ENCODE assay signal across 11 cellular contexts in the genomic region with DNA sequence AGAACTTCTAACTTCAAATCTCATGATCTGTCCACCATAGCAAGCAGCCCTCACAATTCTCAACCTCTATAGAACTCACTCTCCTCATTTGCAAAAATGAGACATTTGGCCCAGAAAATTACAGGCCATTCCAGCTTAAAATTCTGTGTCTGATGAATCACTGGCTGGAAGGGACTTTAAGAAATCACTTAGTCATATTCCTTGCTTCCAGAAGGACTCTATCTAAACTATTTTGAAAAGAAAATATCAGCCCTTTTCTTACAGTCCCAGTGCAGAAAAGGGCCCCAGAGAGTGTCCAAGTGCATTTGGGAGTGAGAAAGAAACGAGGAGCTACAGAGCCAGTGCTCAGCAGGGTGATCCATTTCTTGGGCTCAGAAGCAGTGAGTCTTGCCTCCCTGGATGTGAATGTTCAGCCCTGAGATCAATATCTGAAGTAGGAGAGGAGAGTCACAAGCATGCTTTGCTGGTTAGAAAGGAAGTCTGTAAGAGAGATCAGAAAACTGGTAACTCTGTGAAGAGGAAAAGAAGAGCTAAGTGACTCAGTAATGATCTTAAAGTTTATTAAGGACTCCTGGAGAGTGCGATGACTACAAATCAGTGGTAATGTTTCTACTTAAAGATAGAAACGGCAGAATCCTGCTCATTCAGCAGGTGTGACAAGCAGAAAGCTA.
DNase-seq lines count a peak whose midpoint lies in the region; ATAC-seq, FAIRE-seq and TF ChIP-seq lines count a peak whose summit lies in the region.
"Had no signal": no experiment of that assay in that cellular context is flagged by ENCODE, and none has a peak within 500 bp of the region (broad histone marks: within the 10 kb centered on the region; RNA-seq: fewer than 3 reads in every experiment).

No MANE protein-coding gene starts in this region.

- no peak overlapping the region for H3K4me3 ChIP-seq in A549
- no peak overlapping the region for H3K4me3 ChIP-seq in SJSA1
- H3K4me3 ChIP-seq in fibroblast of villous mesenchyme (ENCODE audit: low read depth, low read length), result no peak overlapping the region
- peak overlapping the region; percentile 46 for H3K4me3 ChIP-seq in osteoblast (ENCODE audit: insufficient read depth, low read length)

- H3K4me1 Mint-ChIP-seq in activated naive CD4-positive, alpha-beta T cell treated with anti-CD3 and anti-CD28 coated beads for 36 hours (ENCODE audit: low read depth), result peaks cover 5% of the 10 kb centered on the region

- H3K9me3 Mint-ChIP-seq in activated naive CD4-positive, alpha-beta T cell treated with anti-CD3 and anti-CD28 coated beads for 36 hours, result peaks cover 2% of the 10 kb centered on the region
- H3K9me3 Mint-ChIP-seq: stimulated activated naive CD8-positive, alpha-beta T cell treated with anti-CD3 and anti-CD28 coated beads, Interleukin-15, amount 100 ng/mL, for 72 hours had no signal

- intact Hi-C loops in activated naive CD4-positive, alpha-beta T cell treated with anti-CD3 and anti-CD28 coated beads for 36 hours (cut with micrococcal nuclease), result no loop called here

- POLR2A ChIA-PET in A549 (lab: Yijun Ruan, JAX), result interaction anchor here (0.7 to 1.2 kb wide), 5 partner anchors 18 to 195 kb away, joined by 3 to 4 read pairs (median 3); no protein-coding TSS in a partner anchor

- H2AFZ ChIP-seq in osteoblast (ENCODE audit: low read length), result no peak overlapping the region

- H3K36me3 ChIP-seq in SJSA1 (peaks cover 3% of the 10 kb centered on the region; the same call in 1 of the 2 replicates), osteoblast (ENCODE audit: insufficient read depth, low read length) (no peaks in the 10 kb centered on the region)

- no peak for TF ChIP-seq POLR2A in A549 (IDR thresholded peaks at IDR 0.05; ENCODE audit: low read length)

- CTCF ChIA-PET in A549 (lab: Yijun Ruan, JAX), result interaction anchor here (1.3 to 9.8 kb wide), 2 partner anchors 38 to 49 kb away, joined by 3 to 88 read pairs; no protein-coding TSS in a partner anchor
- CTCF ChIA-PET in activated naive CD4-positive, alpha-beta T cell treated with anti-CD3 and anti-CD28 coated beads for 36 hours (lab: Charles Lee), result no interaction called here

- DNase-seq in A549 (ENCODE audit: low read depth in 1 of 2, low spot score in 1 of 2) (no peak), SJSA1 (ENCODE audit: low read depth in 1 of 2, low spot score in 2 of 2) (peak in 1 of 2 experiments; percentile 68), fibroblast of villous mesenchyme (ENCODE audit: low read depth) (peak; percentile 79), osteoblast (ENCODE audit: insufficient read length, low spot score, missing footprints) (peak; percentile 35), NCI-H1048 (lab: John Stamatoyannopoulos, UW) (no peak)
- no peak for DNase-seq in activated CD4-positive, CD25-positive, alpha-beta regulatory T cell (lab: John Stamatoyannopoulos, UW)
- DNase-seq in activated naive CD4-positive, alpha-beta T cell treated with anti-CD3 and anti-CD28 coated beads for 36 hours, result no peak
- DNase-seq: stimulated activated CD4-positive, alpha-beta T cell treated with anti-CD3 and anti-CD28 coated beads, Interleukin-12 subunit alpha, Interleukin-12 subunit beta, amount 100 ng/mL, for 4 hours; stimulated activated naive CD8-positive, alpha-beta T cell treated with anti-CD3 and anti-CD28 coated beads, Interleukin-15, amount 100 ng/mL, for 72 hours had no signal

- H3K27me3 Mint-ChIP-seq in activated naive CD4-positive, alpha-beta T cell treated with anti-CD3 and anti-CD28 coated beads for 36 hours (ENCODE audit: low read depth), result peaks cover 31% of the 10 kb centered on the region

- H3K79me2 ChIP-seq in osteoblast (ENCODE audit: insufficient read depth, low read length), result peaks cover 65% of the 10 kb centered on the region

- no peak for TF ChIP-seq EP300 in A549 (IDR thresholded peaks at IDR 0.05)

- no peaks in the 10 kb centered on the region for H3K9me3 ChIP-seq in A549
- no peaks in the 10 kb centered on the region for H3K9me3 ChIP-seq in SJSA1 (replicated peaks)
- no peaks in the 10 kb centered on the region for H3K9me3 ChIP-seq in osteoblast (ENCODE audit: low read depth, low read length)

- WGBS in A549 (ENCODE audit: missing lambda C conversion rate), result 10% methylated on average over 3 of the region's 3 CpGs

- no peak for TF ChIP-seq CTCF in A549 (IDR thresholded peaks at IDR 0.05)
- no peak for TF ChIP-seq CTCF in fibroblast of villous mesenchyme (IDR thresholded peaks at IDR 0.05; ENCODE audit: insufficient read depth, low read depth, low read length)
- no peak for TF ChIP-seq CTCF in osteoblast (IDR thresholded peaks at IDR 0.05; ENCODE audit: extremely low read depth, low read depth, low read length)

- no peak for TF ChIP-seq RAD21 in A549 (conservative IDR thresholded peaks at IDR 0.05 in 1 of 2, IDR thresholded peaks at IDR 0.05 in 1 of 2)

- no peaks in the 10 kb centered on the region for H4K20me1 ChIP-seq in osteoblast (ENCODE audit: insufficient read depth, low read length)

- H3K4me1 ChIP-seq in A549 (peaks cover 46% of the 10 kb centered on the region), SJSA1 (replicated peaks) (peaks cover 40% of the 10 kb centered on the region), osteoblast (ENCODE audit: insufficient read depth, low read length) (peaks cover 64% of the 10 kb centered on the region)

- ATAC-seq in A549, result peak; percentile 31 to 48; a peak in 4 of 6 replicates
- ATAC-seq in GM19463 (IDR thresholded peaks at IDR 0.05; ENCODE audit: unreplicated experiment), result no peak
- ATAC-seq: stimulated activated naive CD8-positive, alpha-beta T cell treated with anti-CD3 and anti-CD28 coated beads, Interleukin-15, amount 100 ng/mL, for 72 hours had no signal

- H3K4me2 ChIP-seq in A549 (peak overlapping the region; percentile 72), osteoblast (ENCODE audit: insufficient read depth, low read length) (peak overlapping the region; percentile 98)

- H3K27me3 ChIP-seq in SJSA1 (replicated peaks) (no peaks in the 10 kb centered on the region), osteoblast (ENCODE audit: insufficient read depth, low read length) (no peaks in the 10 kb centered on the region)

- H3K27ac ChIP-seq in A549, result peak overlapping the region; percentile 84 to 96
- H3K27ac ChIP-seq in SJSA1, result peak overlapping the region; percentile 61
- peak overlapping the region; percentile 96 for H3K27ac ChIP-seq in osteoblast (ENCODE audit: low read depth, low read length)

- H3K4me3 Mint-ChIP-seq in activated naive CD4-positive, alpha-beta T cell treated with anti-CD3 and anti-CD28 coated beads for 36 hours, result no peak overlapping the region
- H3K4me3 Mint-ChIP-seq: stimulated activated naive CD8-positive, alpha-beta T cell treated with anti-CD3 and anti-CD28 coated beads, Interleukin-15, amount 100 ng/mL, for 72 hours had no signal

- no peaks in the 10 kb centered on the region for H3K36me3 Mint-ChIP-seq in activated naive CD4-positive, alpha-beta T cell treated with anti-CD3 and anti-CD28 coated beads for 36 hours (ENCODE audit: low read depth)

- no peak overlapping the region for H3K27ac Mint-ChIP-seq in activated naive CD4-positive, alpha-beta T cell treated with anti-CD3 and anti-CD28 coated beads for 36 hours
- H3K27ac Mint-ChIP-seq: stimulated activated naive CD8-positive, alpha-beta T cell treated with anti-CD3 and anti-CD28 coated beads, Interleukin-15, amount 100 ng/mL, for 72 hours had no signal

- no peak for FAIRE-seq in A549 (lab: Jason Lieb, UNC)
- FAIRE-seq: A204.1 had no signal

TF ChIP-seq in A549, 52 proteins besides CTCF, POLR2A, EP300 and RAD21:
- TF ChIP-seq JUNB (IDR thresholded peaks at IDR 0.05) (peak; percentile 52), RFX5 (IDR thresholded peaks at IDR 0.05) (no peak), FOSL2 (IDR thresholded peaks at IDR 0.05) (0 out of 2 replicates have a peak, but pooled peaks have one; percentile 26), FOSL2 (CRISPR knock-in tag; IDR thresholded peaks at IDR 0.05) (peak; percentile 65)

Comparison
In these comparisons a context has a peak if more than half of its experiments do, and no peak if none do; other contexts are left out.
1. DNase-seq: peak in fibroblast of villous mesenchyme (single experiment) and osteoblast (single experiment); none in A549 (0 of 2), NCI-H1048 (single experiment), activated CD4-positive, CD25-positive, alpha-beta regulatory T cell (0 of 4) and activated naive CD4-positive, alpha-beta T cell treated with anti-CD3 and anti-CD28 coated beads for 36 hours (single experiment).
2. Peak in every context shown above with its lines, with median percentiles within 50 percentile points of each other: H3K27ac ChIP-seq.